In genomic region chr18:14944838-14945237, GRCh38 we compare ENCODE assay signal across 20 cellular contexts.
"Had no signal": no experiment of that assay in that cellular context is flagged by ENCODE, and none has a peak within 500 bp of the region (broad histone marks: within the 10 kb centered on the region; RNA-seq: fewer than 3 reads in every experiment).

No MANE protein-coding gene starts in this region.

- H3K9me3 ChIP-seq: MG63, SJCRH30 had no signal

- H3K36me3 ChIP-seq: MG63, SJCRH30 had no signal

- H3K4me1 ChIP-seq: SJCRH30 had no signal

- DNase-seq: IMR-90; Karpas-422; KG1; MG63; NCI-H1092; NCI-H1436; NCI-H187; NCI-H2029; NCI-H2081 treated with DMSO at 0.1 percent for 48 hours; NCI-H2171; NCI-H345; NCI-H446 treated with DMSO at 0.1 percent for 48 hours; NCI-H510A treated with DMSO at 0.1 percent for 48 hours; NCI-H69; NK-92 treated with Interleukin-12 subunit alpha and Interleukin-12 subunit beta, amount 100 ng/mL, for 24 hours; PC-3; SHP77 treated with DMSO at 0.1 percent for 48 hours; SJCRH30 had no signal

- ATAC-seq: Panc1 had no signal

- H3K4me3 ChIP-seq: MG63, SJCRH30 had no signal

- H3K27ac ChIP-seq: RWPE1, SJCRH30 had no signal

- H3K27me3 ChIP-seq: MG63, SJCRH30 had no signal
